In the genomic region with DNA sequence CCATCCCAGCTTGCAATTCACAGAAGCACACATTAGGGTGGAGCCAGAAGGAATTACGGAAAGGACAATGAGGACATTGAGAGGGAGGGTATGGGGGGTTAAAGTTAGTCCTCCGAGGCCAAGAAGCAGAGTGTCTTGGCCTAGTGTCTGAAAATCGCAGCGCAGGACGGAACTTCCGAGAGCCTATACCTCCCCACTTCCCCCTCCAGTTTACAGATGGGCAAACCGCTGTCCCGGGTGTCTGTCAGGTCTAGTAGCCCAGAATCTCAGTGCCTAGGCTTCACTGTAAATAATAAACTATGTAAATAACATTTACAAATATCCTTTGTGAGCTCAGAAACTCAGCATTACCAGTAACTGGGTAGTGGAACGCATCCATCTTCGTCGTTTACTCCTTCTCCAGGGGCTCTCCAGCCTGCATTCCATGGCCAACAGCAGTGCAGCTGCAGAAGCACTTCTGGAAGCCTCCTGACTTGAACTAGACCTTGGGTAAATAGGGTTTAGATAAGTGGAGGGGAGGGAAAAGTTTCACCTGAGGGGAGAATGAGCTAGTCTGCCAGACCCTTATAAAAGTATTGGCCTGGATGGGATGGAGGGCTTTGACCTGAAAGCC, we compare ENCODE assay signal across 8 cellular contexts. TPM values are rescaled to one million over a fixed set of nuclear protein-coding genes. Genes with fewer than 3 reads are reported as not detected.
A peak's percentile ranks its signal among the peaks of the same experiment; 100 is the strongest.
DNase-seq lines count a peak whose midpoint lies in the region; ATAC-seq, FAIRE-seq and TF ChIP-seq lines count a peak whose summit lies in the region.

No MANE protein-coding gene starts in this region.

- DNase-seq in KBM-7, result peak; percentile 83
- DNase-seq in K562 (ENCODE audit: extremely low read depth in 1 of 4, low spot score in 3 of 4), result no peak
- peak; percentile 47 for DNase-seq in iPS-NIHi7 (ENCODE audit: extremely low spot score)
- DNase-seq in stimulated activated effector memory CD8-positive, alpha-beta T cell treated with anti-CD3 and anti-CD28 coated beads, Interleukin-12 subunit alpha, Interleukin-12 subunit beta, amount 100 ng/mL, for 72 hours (ENCODE audit: low spot score in 2 of 2), result peak in 1 of 2 donors; percentile 70
- no peak for DNase-seq in NCI-H748 treated with DMSO at 0.1 percent for 48 hours (lab: John Stamatoyannopoulos, UW)
- DNase-seq in LoVo (ENCODE audit: low spot score), result no peak

- H3K27ac Mint-ChIP-seq in stimulated activated effector memory CD8-positive, alpha-beta T cell treated with anti-CD3 and anti-CD28 coated beads, Interleukin-12 subunit alpha, Interleukin-12 subunit beta, amount 100 ng/mL, for 72 hours, result peak overlapping the region; percentile 94

- H3K4me2 ChIP-seq in K562 (ENCODE audit: insufficient read depth, low read length), result peak overlapping the region; percentile 64

- H3K27ac ChIP-seq in K562 (ENCODE audit: extremely low read depth, low read depth, low read length), result peak overlapping the region; percentile 64; the same call in 2 of the 3 replicates

- H3K4me1 Mint-ChIP-seq in stimulated activated effector memory CD8-positive, alpha-beta T cell treated with anti-CD3 and anti-CD28 coated beads, Interleukin-12 subunit alpha, Interleukin-12 subunit beta, amount 100 ng/mL, for 72 hours, result peaks cover 24% of the 10 kb centered on the region

- no peaks in the 10 kb centered on the region for H3K9me3 ChIP-seq in K562 (replicated peaks; ENCODE audit: control insufficient read depth, insufficient read depth, low read depth, low read length)

- H3K36me3 ChIP-seq in K562 (ENCODE audit: control insufficient read depth, insufficient read depth, low read length), result no peaks in the 10 kb centered on the region

- H3K79me2 ChIP-seq in K562 (ENCODE audit: control insufficient read depth, insufficient read depth, low read length), result no peaks in the 10 kb centered on the region

- H4K20me1 ChIP-seq in K562 (replicated peaks; ENCODE audit: control insufficient read depth, insufficient read depth, low read length), result no peaks in the 10 kb centered on the region

- POLR2A ChIA-PET in K562 (lab: Yijun Ruan, JAX), result interaction anchor here (1.1 kb wide), 1 partner anchor 81 kb away, joined by 3 read pairs; no protein-coding TSS in a partner anchor

- BruUV-seq in K562 (replicated peaks; lab: Mats Ljungman, UMichigan), result no TSS peak

- no peak for TF ChIP-seq CTCF in K562 (IDR thresholded peaks at IDR 0.05 in 2 of 3, conservative IDR thresholded peaks at IDR 0.05 in 1 of 3; ENCODE audit: insufficient read depth in 2 of 3, low read depth in 1 of 3, low read length in 3 of 3)

- 58% methylated on average over 11 of the region's 11 CpGs for WGBS in K562 (ENCODE audit: insufficient coverage, low coverage, missing lambda C conversion rate)

- no peaks in the 10 kb centered on the region for H3K36me3 Mint-ChIP-seq in stimulated activated effector memory CD8-positive, alpha-beta T cell treated with anti-CD3 and anti-CD28 coated beads, Interleukin-12 subunit alpha, Interleukin-12 subunit beta, amount 100 ng/mL, for 72 hours

- intact Hi-C loops in K562 (cut with micrococcal nuclease), result no loop called here

- H3K9me3 Mint-ChIP-seq in stimulated activated effector memory CD8-positive, alpha-beta T cell treated with anti-CD3 and anti-CD28 coated beads, Interleukin-12 subunit alpha, Interleukin-12 subunit beta, amount 100 ng/mL, for 72 hours, result no peaks in the 10 kb centered on the region

- TF ChIP-seq POLR2A in K562 (conservative IDR thresholded peaks at IDR 0.05), result no peak

- H3K4me3 ChIP-seq in K562, result peak overlapping the region; percentile 33

- H2AFZ ChIP-seq in K562 (ENCODE audit: low read depth, low read length), result peak overlapping the region; percentile 93

- H3K27me3 ChIP-seq in K562 (ENCODE audit: control insufficient read depth in 2 of 2, insufficient read depth in 2 of 2, low read length in 2 of 2), result no peaks in the 10 kb centered on the region; a peak in 1 of 5 replicates

- ATAC-seq in GM18499 (IDR thresholded peaks at IDR 0.05; ENCODE audit: insufficient read depth, unreplicated experiment) (peak; percentile 36), GM21576 (IDR thresholded peaks at IDR 0.05; ENCODE audit: unreplicated experiment) (peak; percentile 61), K562 (peak; percentile 58)
- ATAC-seq in stimulated activated effector memory CD8-positive, alpha-beta T cell treated with anti-CD3 and anti-CD28 coated beads, Interleukin-12 subunit alpha, Interleukin-12 subunit beta, amount 100 ng/mL, for 72 hours, result peak; percentile 57

- in situ Hi-C loops in KBM-7 (cut with MboI; ENCODE audit: low pct_unique_long_range_greater_than_20kb, low sequenced_read_pairs) (no loop called here), K562 (cut with MboI) (no loop called here)

- H3K9me1 ChIP-seq in K562 (ENCODE audit: control insufficient read depth, insufficient read depth, low read length), result no peaks in the 10 kb centered on the region

- H3K9ac ChIP-seq in K562 (ENCODE audit: insufficient read depth in 1 of 2, low read depth in 2 of 2, low read length in 2 of 2), result peak overlapping the region; percentile 53 to 91; a peak in 3 of 4 replicates

- no peak for TF ChIP-seq RAD21 in K562 (CRISPR knock-in tag; conservative IDR thresholded peaks at IDR 0.05 in 1 of 2, IDR thresholded peaks at IDR 0.05 in 1 of 2)

- FAIRE-seq in K562 (lab: Jason Lieb, UNC), result no peak

- TF ChIP-seq EP300 in K562 (IDR thresholded peaks at IDR 0.05; ENCODE audit: low read length), result no peak

- peaks cover 3 to 8% of the 10 kb centered on the region in 2 experiments; a peak in 4 of 5 replicates for H3K4me1 ChIP-seq in K562 (replicated peaks in 1 of 2; ENCODE audit: control insufficient read depth in 2 of 2, insufficient read depth in 2 of 2, low read length in 2 of 2)

- peak overlapping the region; percentile 86 for H3K4me3 Mint-ChIP-seq in stimulated activated effector memory CD8-positive, alpha-beta T cell treated with anti-CD3 and anti-CD28 coated beads, Interleukin-12 subunit alpha, Interleukin-12 subunit beta, amount 100 ng/mL, for 72 hours

- CTCF ChIA-PET in K562 (lab: Yijun Ruan, JAX; ENCODE audit: low intra/inter-chr PET ratio), result no interaction called here

TF ChIP-seq in K562, 482 proteins besides CTCF, POLR2A, EP300 and RAD21 (continues in another document):
- no peak for TF ChIP-seq ZSCAN29 (IDR thresholded peaks at IDR 0.05)

RNA-seq across cellular contexts. Expression of gene ADPRH, which starts 1.0 kb away (rescaled TPM):
- total RNA-seq in K562 (2011; cell fraction: chromatin; rRNA removed; ENCODE audit: low replicate concordance), result 0.19 and 0.35 TPM in 2 replicates
- total RNA-seq in K562 (2011; cell fraction: nucleolus; rRNA removed), result 0.17 and 0.39 TPM in 2 replicates
- total RNA-seq in K562 (2011; cell fraction: nucleoplasm; rRNA removed), result 0.53 and 0.66 TPM in 2 replicates
- total RNA-seq in K562 (2014; rRNA removed) (0.45 and 0.57 TPM in 2 replicates), K562 (2014; rRNA removed; fragmentation: Illumina TruSeq; extraction: Trizol) (0.65 and 0.83 TPM in 2 replicates), K562 (2015; rRNA removed; fragmentation: Illumina TruSeq; extraction: Trizol) (0.57 and 0.87 TPM in 2 replicates), K562 (2021) (1.3 and 1.4 TPM in 2 replicates)
- polyA plus RNA-seq in K562 (2011; rRNA removed) (0.45 and 0.53 TPM in 2 replicates), K562 (2014; fragmentation: Illumina TruSeq; extraction: Trizol) (1.4 and 1.6 TPM in 2 replicates), K562 (2014; fragmentation: Nextera tagmentation; extraction: Ambion mirVana) (under 1 TPM; 0.01 to 0.24 TPM), K562 (2014; rRNA removed) (0.85 and 0.91 TPM in 2 replicates)
- 0.29 and 0.36 TPM in 2 replicates for polyA plus RNA-seq in K562 (2011; cell fraction: cytosol; rRNA removed)
- polyA plus RNA-seq in K562 (2011; cell fraction: nucleus; rRNA removed), result 0.25 and 0.26 TPM in 2 replicates
- polyA plus RNA-seq in K562 (2012), result 1.4 and 3.0 TPM in 2 replicates
- polyA minus RNA-seq in K562 (2011; rRNA and poly(A)+ RNA removed), result 0.42 and 0.84 TPM in 2 replicates
- not detected in 2 replicates for polyA minus RNA-seq in K562 (2011; cell fraction: cytosol; rRNA and poly(A)+ RNA removed)
- polyA minus RNA-seq in K562 (2011; cell fraction: nucleus; rRNA and poly(A)+ RNA removed), result 0.22 and 0.27 TPM in 2 replicates

RNA-seq across cellular contexts. Expression of gene PLA1A, which starts 17.4 kb away (rescaled TPM):
- total RNA-seq in K562 (2011; cell fraction: chromatin; rRNA removed; ENCODE audit: low replicate concordance), result not detected in 2 replicates
- total RNA-seq in K562 (2011; cell fraction: nucleolus; rRNA removed), result not detected in 2 replicates
- total RNA-seq in K562 (2011; cell fraction: nucleoplasm; rRNA removed), result not detected in 2 replicates
- total RNA-seq in K562 (2014; rRNA removed) (not detected in 2 replicates), K562 (2014; rRNA removed; fragmentation: Illumina TruSeq; extraction: Trizol) (not detected in 2 replicates), K562 (2015; rRNA removed; fragmentation: Illumina TruSeq; extraction: Trizol) (not detected in 2 replicates), K562 (2021) (not detected in 2 replicates)
- polyA plus RNA-seq in K562 (2011; rRNA removed) (not detected in 2 replicates), K562 (2014; fragmentation: Illumina TruSeq; extraction: Trizol) (not detected in 2 replicates), K562 (2014; fragmentation: Nextera tagmentation; extraction: Ambion mirVana) (not detected), K562 (2014; rRNA removed) (not detected in 2 replicates)
- polyA plus RNA-seq in K562 (2011; cell fraction: cytosol; rRNA removed), result not detected in 2 replicates
- not detected in 2 replicates for polyA plus RNA-seq in K562 (2011; cell fraction: nucleus; rRNA removed)
- 0.19 TPM in 1 of 2 replicates, not detected in the other for polyA plus RNA-seq in K562 (2012)
- polyA minus RNA-seq in K562 (2011; rRNA and poly(A)+ RNA removed), result not detected in 2 replicates
- polyA minus RNA-seq in K562 (2011; cell fraction: cytosol; rRNA and poly(A)+ RNA removed), result not detected in 2 replicates
- polyA minus RNA-seq in K562 (2011; cell fraction: nucleus; rRNA and poly(A)+ RNA removed), result not detected in 2 replicates

RNA-seq across cellular contexts. Expression of gene CD80, which starts 20.8 kb away (rescaled TPM):
- total RNA-seq in K562 (2011; cell fraction: chromatin; rRNA removed; ENCODE audit: low replicate concordance), result 10.2 and 14.8 TPM in 2 replicates
- total RNA-seq in K562 (2011; cell fraction: nucleolus; rRNA removed), result 6.7 and 10.7 TPM in 2 replicates
- 9.2 and 12.3 TPM in 2 replicates for total RNA-seq in K562 (2011; cell fraction: nucleoplasm; rRNA removed)
- 5.0 and 5.5 TPM in 2 replicates for total RNA-seq in K562 (2014; rRNA removed)
- 5.6 and 6.5 TPM in 2 replicates for total RNA-seq in K562 (2014; rRNA removed; fragmentation: Illumina TruSeq; extraction: Trizol)
- 6.9 and 8.2 TPM in 2 replicates for total RNA-seq in K562 (2015; rRNA removed; fragmentation: Illumina TruSeq; extraction: Trizol)
- 4.4 and 4.8 TPM in 2 replicates for total RNA-seq in K562 (2021)
- 0.38 and 3.0 TPM in 2 replicates for polyA plus RNA-seq in K562 (2011; rRNA removed)
- 0.18 and 1.5 TPM in 2 replicates for polyA plus RNA-seq in K562 (2011; cell fraction: cytosol; rRNA removed)
- polyA plus RNA-seq in K562 (2011; cell fraction: nucleus; rRNA removed), result 0.21 and 3.3 TPM in 2 replicates
- polyA plus RNA-seq in K562 (2012), result 7.0 and 23.4 TPM in 2 replicates
- 6.0 and 6.6 TPM in 2 replicates for polyA plus RNA-seq in K562 (2014; fragmentation: Illumina TruSeq; extraction: Trizol)
- polyA plus RNA-seq in K562 (2014; fragmentation: Nextera tagmentation; extraction: Ambion mirVana), result 1 to 10 TPM; 5.7 to 6.6 TPM
- 3.7 and 5.3 TPM in 2 replicates for polyA plus RNA-seq in K562 (2014; rRNA removed)
- polyA minus RNA-seq in K562 (2011; rRNA and poly(A)+ RNA removed), result 0.87 and 3.6 TPM in 2 replicates
- polyA minus RNA-seq in K562 (2011; cell fraction: cytosol; rRNA and poly(A)+ RNA removed), result 0.86 TPM in 1 of 2 replicates, not detected in the other
- polyA minus RNA-seq in K562 (2011; cell fraction: nucleus; rRNA and poly(A)+ RNA removed), result 0.11 and 2.2 TPM in 2 replicates

Comparison
In these comparisons a context has a peak if more than half of its experiments do, and no peak if none do; other contexts are left out.
1. DNase-seq: peak in KBM-7 (single experiment) and iPS-NIHi7 (single experiment); none in K562 (0 of 4), NCI-H748 treated with DMSO at 0.1 percent for 48 hours (single experiment) and LoVo (single experiment).
2. Peak in every context shown above with its lines, with median percentiles within 50 percentile points of each other: ATAC-seq.